Comparison of ENCODE assay signal across 2 cellular contexts in genomic region chr16:2196981-2197511, GRCh38.
TF ChIP-seq lines count a peak whose summit lies in the region.

No MANE protein-coding gene starts in this region.

TF ChIP-seq in IMR-90, 13 proteins besides CTCF, POLR2A, EP300 and RAD21:
- TF ChIP-seq ELK1 (IDR thresholded peaks at IDR 0.05; ENCODE audit: borderline replicate concordance, low read depth, low read length) (no peak), MAFK (IDR thresholded peaks at IDR 0.05; ENCODE audit: low read depth, low read length) (no peak), USF2 (IDR thresholded peaks at IDR 0.05; ENCODE audit: low read depth, low read length) (no peak), FOS (IDR thresholded peaks at IDR 0.05; ENCODE audit: low read depth, low read length) (no peak), MAZ (IDR thresholded peaks at IDR 0.05; ENCODE audit: borderline replicate concordance, low read depth, low read length) (no peak), SMC3 (IDR thresholded peaks at IDR 0.05; ENCODE audit: low read depth, low read length) (no peak)
TF ChIP-seq in IMR-90: peak in this region for 0.

TF ChIP-seq in SK-N-SH treated with all-trans-retinoic acid at 6 μM for 48 hours, 23 proteins besides CTCF, POLR2A, EP300 and RAD21:
- TF ChIP-seq BACH2 (CRISPR knock-in tag; IDR thresholded peaks at IDR 0.05; ENCODE audit: borderline replicate concordance) (no peak), TCF4 (CRISPR knock-in tag; IDR thresholded peaks at IDR 0.05; ENCODE audit: borderline replicate concordance) (no peak), ZC3H10 (CRISPR knock-in tag; IDR thresholded peaks at IDR 0.05) (no peak), ZFP30 (CRISPR knock-in tag; IDR thresholded peaks at IDR 0.05) (no peak)
